In genomic region chr5:132526290-132526973, GRCh38 we compare ENCODE assay signal across 9 cellular contexts. TPM values are rescaled to one million over a fixed set of nuclear protein-coding genes. Genes with fewer than 3 reads are reported as not detected.
DNase-seq lines count a peak whose midpoint lies in the region; ATAC-seq, FAIRE-seq and TF ChIP-seq lines count a peak whose summit lies in the region.
"Had no signal": no experiment of that assay in that cellular context is flagged by ENCODE, and none has a peak within 500 bp of the region (broad histone marks: within the 10 kb centered on the region; RNA-seq: fewer than 3 reads in every experiment).

No MANE protein-coding gene starts in this region.

- H3K36me3 ChIP-seq in SK-N-SH (replicated peaks in 1 of 2; ENCODE audit: control insufficient read depth in 1 of 2, insufficient read depth in 2 of 2, low read length in 1 of 2) (no peaks in the 10 kb centered on the region), K562 (ENCODE audit: control insufficient read depth, insufficient read depth, low read length) (no peaks in the 10 kb centered on the region)

- CTCF ChIA-PET in SK-N-SH (lab: Yijun Ruan, JAX) = interaction anchor here (0.6 to 5.1 kb wide), 80 partner anchors 11 to 385 kb away, joined by 3 to 88 read pairs (median 4); partner anchors contain the start of genes CCNI2, KIF3A, RAD50 and SHROOM1
- CTCF ChIA-PET in K562 (lab: Yijun Ruan, JAX; ENCODE audit: low intra/inter-chr PET ratio) = interaction anchor here (0.5 to 1.9 kb wide), 5 partner anchors 10 to 357 kb away, joined by 3 to 8 read pairs (median 3); no protein-coding TSS in a partner anchor

- no peak for TF ChIP-seq POLR2A in K562 (conservative IDR thresholded peaks at IDR 0.05)

- DNase-seq in CD1c-positive myeloid dendritic cell (ENCODE audit: extremely low spot score) = peak; percentile 67
- peak; percentile 70 for DNase-seq in SK-N-SH
- peak; percentile 70 to 80 (median 72) for DNase-seq in K562 (ENCODE audit: extremely low read depth in 1 of 4, low spot score in 3 of 4)
- DNase-seq in iPS-NIHi11 (ENCODE audit: low spot score) = peak; percentile 80
- DNase-seq in stimulated activated CD4-positive, alpha-beta T cell treated with anti-CD3 and anti-CD28 coated beads, Interleukin-1b, Interleukin-23, amount 100 ng/mL, for 4 hours (ENCODE audit: low read depth in 2 of 2) = peak; percentile 9 to 34

- H3K9me1 ChIP-seq in K562 (ENCODE audit: control insufficient read depth, insufficient read depth, low read length) = no peaks in the 10 kb centered on the region

- H3K4me2 ChIP-seq in SK-N-SH (peak overlapping the region; percentile 63), K562 (ENCODE audit: insufficient read depth, low read length) (peak overlapping the region; percentile 70)

- no peaks in the 10 kb centered on the region; a peak in 1 of 4 replicates for H3K4me1 ChIP-seq in SK-N-SH (ENCODE audit: control insufficient read depth in 1 of 2, insufficient read depth in 2 of 2, low read depth in 1 of 2, low read length in 1 of 2)
- peaks cover 4 to 26% of the 10 kb centered on the region in 2 experiments; a peak in 4 of 5 replicates for H3K4me1 ChIP-seq in K562 (replicated peaks in 1 of 2; ENCODE audit: control insufficient read depth in 2 of 2, insufficient read depth in 2 of 2, low read length in 2 of 2)

- 23% methylated on average over 11 of the region's 11 CpGs for WGBS in SK-N-SH (ENCODE audit: low lambda C conversion rate)
- 8% methylated on average over 11 of the region's 11 CpGs for WGBS in K562 (ENCODE audit: insufficient coverage, low coverage, missing lambda C conversion rate)

- H3K79me2 ChIP-seq in SK-N-SH (ENCODE audit: insufficient read depth) (no peaks in the 10 kb centered on the region), K562 (ENCODE audit: control insufficient read depth, insufficient read depth, low read length) (no peaks in the 10 kb centered on the region)

- TF ChIP-seq CTCF in LNCAP (IDR thresholded peaks at IDR 0.05) (peak; percentile 94), SK-N-SH (IDR thresholded peaks at IDR 0.05) (peak; percentile 94), K562 (IDR thresholded peaks at IDR 0.05 in 2 of 3, conservative IDR thresholded peaks at IDR 0.05 in 1 of 3; ENCODE audit: insufficient read depth in 2 of 3, low read depth in 1 of 3, low read length in 3 of 3) (peak; percentile 75 to 98 (median 89))

- TF ChIP-seq EP300 in SK-N-SH (IDR thresholded peaks at IDR 0.05; ENCODE audit: borderline replicate concordance in 1 of 2, low read depth in 1 of 2, low read length in 1 of 2) (no peak), K562 (IDR thresholded peaks at IDR 0.05; ENCODE audit: low read length) (no peak)

- TF ChIP-seq RAD21 in SK-N-SH (IDR thresholded peaks at IDR 0.05; ENCODE audit: low read length) = peak; percentile 63; the same call in 1 of the 2 replicates
- peak; percentile 75 to 87 for TF ChIP-seq RAD21 in K562 (CRISPR knock-in tag; conservative IDR thresholded peaks at IDR 0.05 in 1 of 2, IDR thresholded peaks at IDR 0.05 in 1 of 2)

- FAIRE-seq in K562 (lab: Jason Lieb, UNC) = peak; percentile 89
- FAIRE-seq: TTC549 had no signal

- H3K27me3 ChIP-seq in SK-N-SH (ENCODE audit: insufficient read depth) = no peaks in the 10 kb centered on the region
- no peaks in the 10 kb centered on the region for H3K27me3 ChIP-seq in K562 (ENCODE audit: control insufficient read depth in 2 of 2, insufficient read depth in 2 of 2, low read length in 2 of 2)

- POLR2A ChIA-PET in SK-N-SH (lab: Yijun Ruan, JAX) (no interaction called here), K562 (lab: Yijun Ruan, JAX) (interaction anchor here (0.6 to 2.2 kb wide), 6 partner anchors 10 to 244 kb away, joined by 3 to 7 read pairs (median 3); partner anchors contain the start of gene RAD50)

- H3K9me2 ChIP-seq in SK-N-SH = no peaks in the 10 kb centered on the region

- intact Hi-C loops in K562 (cut with micrococcal nuclease) = loop anchor here (1.0 to 5.0 kb wide), 5 partner anchors 66 to 357 kb away; no protein-coding TSS in a partner anchor

- no peak overlapping the region for H3K27ac ChIP-seq in SK-N-SH (ENCODE audit: low read depth in 2 of 2, low read length in 1 of 2)
- peak overlapping the region; percentile 18; the same call in 1 of the 3 replicates for H3K27ac ChIP-seq in K562 (ENCODE audit: extremely low read depth, low read depth, low read length)

- H3K9me3 ChIP-seq in SK-N-SH (0 out of 2 replicates have a peak, but pooled peaks cover 5% of the 10 kb centered on the region), K562 (replicated peaks; ENCODE audit: control insufficient read depth, insufficient read depth, low read depth, low read length) (no peaks in the 10 kb centered on the region)

- in situ Hi-C loops in K562 (cut with MboI) = loop anchor here (5.0 kb wide), 1 partner anchor 346 kb away; the partner anchor contains the start of gene LEAP2

- H4K20me1 ChIP-seq in SK-N-SH (ENCODE audit: insufficient read depth) (no peaks in the 10 kb centered on the region), K562 (replicated peaks; ENCODE audit: control insufficient read depth, insufficient read depth, low read length) (no peaks in the 10 kb centered on the region)

- no peaks in the 10 kb centered on the region for H3F3A ChIP-seq in SK-N-SH (replicated peaks; ENCODE audit: insufficient read depth)

- H2AFZ ChIP-seq in SK-N-SH (ENCODE audit: low read depth) (0 out of 2 replicates have a peak overlapping the region, but pooled peaks have one; percentile 52), K562 (ENCODE audit: low read depth, low read length) (peak overlapping the region; percentile 97)

- ATAC-seq in GM19043 (IDR thresholded peaks at IDR 0.05; ENCODE audit: low read depth, unreplicated experiment) = peak; percentile 38
- ATAC-seq in K562 = peak; percentile 89
- ATAC-seq in GM19463 (IDR thresholded peaks at IDR 0.05; ENCODE audit: unreplicated experiment) = no peak

- BruUV-seq in K562 (replicated peaks; lab: Mats Ljungman, UMichigan) = no TSS peak

- H3K4me3 ChIP-seq in SK-N-SH (ENCODE audit: low read depth in 2 of 2, low read length in 1 of 2) (peak overlapping the region; percentile 12 to 43; a peak in 2 of 4 replicates), K562 (peak overlapping the region; percentile 22)

- H3K9ac ChIP-seq in SK-N-SH = no peak overlapping the region
- H3K9ac ChIP-seq in K562 (ENCODE audit: insufficient read depth in 1 of 2, low read depth in 2 of 2, low read length in 2 of 2) = peak overlapping the region; percentile 58 to 61

RNA-seq across cellular contexts. Expression of gene IL5, which starts 16.9 kb away (rescaled TPM):
- polyA plus RNA-seq in SK-N-SH (2012; rRNA removed) = not detected in 2 replicates
- not detected in 2 replicates for polyA plus RNA-seq in SK-N-SH (2012; cell fraction: cytosol; rRNA removed)
- polyA plus RNA-seq in SK-N-SH (2012; cell fraction: nucleus; rRNA removed) = not detected in 2 replicates
- total RNA-seq in K562 (2011; cell fraction: chromatin; rRNA removed; ENCODE audit: low replicate concordance) = not detected in 2 replicates
- not detected in 2 replicates for total RNA-seq in K562 (2011; cell fraction: nucleolus; rRNA removed)
- not detected in 2 replicates for total RNA-seq in K562 (2011; cell fraction: nucleoplasm; rRNA removed)
- total RNA-seq in K562 (2014; rRNA removed) = not detected in 2 replicates
- not detected in 2 replicates for total RNA-seq in K562 (2014; rRNA removed; fragmentation: Illumina TruSeq; extraction: Trizol)
- not detected in 2 replicates for total RNA-seq in K562 (2015; rRNA removed; fragmentation: Illumina TruSeq; extraction: Trizol)
- total RNA-seq in K562 (2021) = not detected in 2 replicates
- polyA plus RNA-seq in K562 (2011; rRNA removed) = not detected in 2 replicates
- not detected in 2 replicates for polyA plus RNA-seq in K562 (2011; cell fraction: cytosol; rRNA removed)
- polyA plus RNA-seq in K562 (2011; cell fraction: nucleus; rRNA removed) = not detected in 2 replicates
- not detected in 2 replicates for polyA plus RNA-seq in K562 (2012)
- polyA plus RNA-seq in K562 (2014; fragmentation: Illumina TruSeq; extraction: Trizol) = not detected in 2 replicates
- polyA plus RNA-seq in K562 (2014; fragmentation: Nextera tagmentation; extraction: Ambion mirVana) = not detected
- 0.15 and 0.44 TPM in 2 replicates for polyA plus RNA-seq in K562 (2014; rRNA removed)
- not detected in 2 replicates for polyA minus RNA-seq in K562 (2011; rRNA and poly(A)+ RNA removed)
- polyA minus RNA-seq in K562 (2011; cell fraction: cytosol; rRNA and poly(A)+ RNA removed) = not detected in 2 replicates
- not detected in 2 replicates for polyA minus RNA-seq in K562 (2011; cell fraction: nucleus; rRNA and poly(A)+ RNA removed)

RNA-seq across cellular contexts. Expression of gene RAD50, which starts 30.3 kb away (rescaled TPM):
- polyA plus RNA-seq in SK-N-SH (2012; rRNA removed) (20.0 and 25.7 TPM in 2 replicates), K562 (2011; rRNA removed) (41.7 and 44.1 TPM in 2 replicates), K562 (2014; fragmentation: Illumina TruSeq; extraction: Trizol) (52.4 and 54.4 TPM in 2 replicates), K562 (2014; fragmentation: Nextera tagmentation; extraction: Ambion mirVana) (10 to 100 TPM; 15.3 to 18.0 TPM), K562 (2014; rRNA removed) (35.6 and 39.5 TPM in 2 replicates)
- 22.4 and 26.2 TPM in 2 replicates for polyA plus RNA-seq in SK-N-SH (2012; cell fraction: cytosol; rRNA removed)
- 23.3 and 36.5 TPM in 2 replicates for polyA plus RNA-seq in SK-N-SH (2012; cell fraction: nucleus; rRNA removed)
- 20.6 and 112 TPM in 2 replicates for total RNA-seq in K562 (2011; cell fraction: chromatin; rRNA removed; ENCODE audit: low replicate concordance)
- total RNA-seq in K562 (2011; cell fraction: nucleolus; rRNA removed) = 12.8 and 17.9 TPM in 2 replicates
- total RNA-seq in K562 (2011; cell fraction: nucleoplasm; rRNA removed) = 35.8 and 50.8 TPM in 2 replicates
- total RNA-seq in K562 (2014; rRNA removed) (30.7 and 31.6 TPM in 2 replicates), K562 (2014; rRNA removed; fragmentation: Illumina TruSeq; extraction: Trizol) (60.5 and 71.2 TPM in 2 replicates), K562 (2015; rRNA removed; fragmentation: Illumina TruSeq; extraction: Trizol) (66.0 and 74.2 TPM in 2 replicates), K562 (2021) (46.9 and 54.5 TPM in 2 replicates)
- 6.1 and 17.2 TPM in 2 replicates for polyA plus RNA-seq in K562 (2011; cell fraction: cytosol; rRNA removed)
- 42.9 and 70.5 TPM in 2 replicates for polyA plus RNA-seq in K562 (2011; cell fraction: nucleus; rRNA removed)
- polyA plus RNA-seq in K562 (2012) = 32.0 and 35.3 TPM in 2 replicates
- polyA minus RNA-seq in K562 (2011; rRNA and poly(A)+ RNA removed) = 128 and 144 TPM in 2 replicates
- polyA minus RNA-seq in K562 (2011; cell fraction: cytosol; rRNA and poly(A)+ RNA removed) = 29.1 and 30.0 TPM in 2 replicates
- polyA minus RNA-seq in K562 (2011; cell fraction: nucleus; rRNA and poly(A)+ RNA removed) = 38.4 and 64.6 TPM in 2 replicates

RNA-seq across cellular contexts. Expression of gene IRF1, which starts 35.9 kb away (rescaled TPM):
- polyA plus RNA-seq in SK-N-SH (2012; rRNA removed) (13.8 and 15.2 TPM in 2 replicates), K562 (2011; rRNA removed) (4.9 and 5.4 TPM in 2 replicates), K562 (2014; fragmentation: Illumina TruSeq; extraction: Trizol) (5.3 and 7.3 TPM in 2 replicates), K562 (2014; fragmentation: Nextera tagmentation; extraction: Ambion mirVana) (1 to 10 TPM; 1.1 to 1.3 TPM), K562 (2014; rRNA removed) (5.9 and 6.0 TPM in 2 replicates)
- polyA plus RNA-seq in SK-N-SH (2012; cell fraction: cytosol; rRNA removed) = 9.0 and 11.2 TPM in 2 replicates
- 30.4 and 31.8 TPM in 2 replicates for polyA plus RNA-seq in SK-N-SH (2012; cell fraction: nucleus; rRNA removed)
- total RNA-seq in K562 (2011; cell fraction: chromatin; rRNA removed; ENCODE audit: low replicate concordance) = 28.2 and 57.3 TPM in 2 replicates
- 33.9 and 37.9 TPM in 2 replicates for total RNA-seq in K562 (2011; cell fraction: nucleolus; rRNA removed)
- total RNA-seq in K562 (2011; cell fraction: nucleoplasm; rRNA removed) = 29.7 and 35.8 TPM in 2 replicates
- total RNA-seq in K562 (2014; rRNA removed) (3.0 and 4.4 TPM in 2 replicates), K562 (2014; rRNA removed; fragmentation: Illumina TruSeq; extraction: Trizol) (4.4 and 6.1 TPM in 2 replicates), K562 (2015; rRNA removed; fragmentation: Illumina TruSeq; extraction: Trizol) (7.4 and 8.2 TPM in 2 replicates), K562 (2021) (10.6 and 12.3 TPM in 2 replicates)
- 3.6 and 5.0 TPM in 2 replicates for polyA plus RNA-seq in K562 (2011; cell fraction: cytosol; rRNA removed)
- polyA plus RNA-seq in K562 (2011; cell fraction: nucleus; rRNA removed) = 12.7 and 17.0 TPM in 2 replicates
- 7.0 and 22.7 TPM in 2 replicates for polyA plus RNA-seq in K562 (2012)
- 14.3 and 15.6 TPM in 2 replicates for polyA minus RNA-seq in K562 (2011; rRNA and poly(A)+ RNA removed)
- polyA minus RNA-seq in K562 (2011; cell fraction: cytosol; rRNA and poly(A)+ RNA removed) = 4.2 and 9.4 TPM in 2 replicates
- polyA minus RNA-seq in K562 (2011; cell fraction: nucleus; rRNA and poly(A)+ RNA removed) = 19.7 and 23.8 TPM in 2 replicates

Comparison
In these comparisons a context has a peak if more than half of its experiments do, and no peak if none do; other contexts are left out.
1. DNase-seq: peak in every context shown above with its lines; median percentile 80 in iPS-NIHi11; 72 in K562; 70 in SK-N-SH; 67 in CD1c-positive myeloid dendritic cell; 22 in stimulated activated CD4-positive, alpha-beta T cell treated with anti-CD3 and anti-CD28 coated beads, Interleukin-1b, Interleukin-23, amount 100 ng/mL, for 4 hours.